In genomic region chr13:113861433-113862030, GRCh38 we compare ENCODE assay signal across 10 cellular contexts. TPM values are rescaled to one million over a fixed set of nuclear protein-coding genes. Genes with fewer than 3 reads are reported as not detected.
DNase-seq lines count a peak whose midpoint lies in the region; ATAC-seq and TF ChIP-seq lines count a peak whose summit lies in the region.
"Had no signal": no experiment of that assay in that cellular context is flagged by ENCODE, and none has a peak within 500 bp of the region (broad histone marks: within the 10 kb centered on the region; RNA-seq: fewer than 3 reads in every experiment).

No MANE protein-coding gene starts in this region.

- H3K9ac ChIP-seq in SK-N-SH = no peak overlapping the region

- no peak; the same call in 2 of the 3 replicates for ATAC-seq in SK-N-SH treated with all-trans-retinoic acid at 6 μM for 48 hours
- no peak for ATAC-seq in body of pancreas
- no peak for ATAC-seq in HG02938 (IDR thresholded peaks at IDR 0.05; ENCODE audit: unreplicated experiment)
- ATAC-seq: A549 had no signal

- TF ChIP-seq RAD21 in SK-N-SH (IDR thresholded peaks at IDR 0.05; ENCODE audit: low read length) = peak; percentile 3; the same call in 1 of the 2 replicates

- CTCF ChIA-PET in SK-N-SH (lab: Yijun Ruan, JAX) = interaction anchor here (0.7 to 3.2 kb wide), 4 partner anchors 22 to 137 kb away, joined by 3 to 15 read pairs (median 4); no protein-coding TSS in a partner anchor

- peaks cover 95% of the 10 kb centered on the region for H3K79me2 ChIP-seq in SK-N-SH (ENCODE audit: insufficient read depth)

- peak; percentile 91 for DNase-seq in SK-N-SH
- peak in 2 of 4 donors; percentile 2 to 11 for DNase-seq in body of pancreas
- DNase-seq in islet precursor cell = peak; percentile 52
- no peak for DNase-seq in activated gamma-delta T cell treated with Interleukin-2 at 50 U/mL for 16 hours
- DNase-seq in NCI-H2107 (lab: John Stamatoyannopoulos, UW) = no peak
- DNase-seq: NCI-H2227 treated with DMSO at 0.1 percent for 48 hours had no signal

- no peak for TF ChIP-seq CTCF in SK-N-SH (IDR thresholded peaks at IDR 0.05)
- TF ChIP-seq CTCF in body of pancreas (IDR thresholded peaks at IDR 0.05) = no peak

- H3K27me3 ChIP-seq in SK-N-SH (ENCODE audit: insufficient read depth) (no peaks in the 10 kb centered on the region), body of pancreas (no peaks in the 10 kb centered on the region), thymus (ENCODE audit: control insufficient read depth, insufficient read depth) (peaks cover 48% of the 10 kb centered on the region)

- TF ChIP-seq EP300 in SK-N-SH (IDR thresholded peaks at IDR 0.05; ENCODE audit: borderline replicate concordance in 1 of 2, low read depth in 1 of 2, low read length in 1 of 2) = peak in 1 of 2 experiments; percentile 60; a peak in 1 of 4 replicates

- H3F3A ChIP-seq in SK-N-SH (replicated peaks; ENCODE audit: insufficient read depth) = peaks cover 38% of the 10 kb centered on the region

- 73% methylated on average over 12 of the region's 12 CpGs for WGBS in SK-N-SH (ENCODE audit: low lambda C conversion rate)
- 55 to 69% methylated on average over 11 to 12 of the region's 12 CpGs for WGBS in body of pancreas, 2 donors
- 86% methylated on average over 12 of the region's 12 CpGs for WGBS in thymus

- H4K20me1 ChIP-seq in SK-N-SH (ENCODE audit: insufficient read depth) = peaks cover 45% of the 10 kb centered on the region

- H3K9me3 ChIP-seq in SK-N-SH (no peaks in the 10 kb centered on the region), body of pancreas (no peaks in the 10 kb centered on the region), thymus (ENCODE audit: control insufficient read depth) (peaks cover 1% of the 10 kb centered on the region)
- H3K9me3 ChIP-seq: A549 had no signal

- peak overlapping the region in 1 of 2 experiments; percentile 7; a peak in 1 of 4 replicates for H3K4me3 ChIP-seq in SK-N-SH (ENCODE audit: low read depth in 2 of 2, low read length in 1 of 2)
- no peak overlapping the region for H3K4me3 ChIP-seq in body of pancreas
- no peak overlapping the region for H3K4me3 ChIP-seq in thymus (ENCODE audit: low read length)
- H3K4me3 ChIP-seq: A549 had no signal

- no peak overlapping the region for H2AFZ ChIP-seq in SK-N-SH (ENCODE audit: low read depth)

- H3K27ac ChIP-seq in SK-N-SH (ENCODE audit: low read depth in 2 of 2, low read length in 1 of 2) = peak overlapping the region in 1 of 2 experiments; percentile 69; a peak in 2 of 4 replicates
- H3K27ac ChIP-seq in body of pancreas = peak overlapping the region in 3 of 4 donors; percentile 84 to 91 (median 88)
- peak overlapping the region; percentile 5 for H3K27ac ChIP-seq in thymus (ENCODE audit: low read depth)
- H3K27ac ChIP-seq: A549 had no signal

- POLR2A ChIA-PET in SK-N-SH (lab: Yijun Ruan, JAX) = interaction anchor here (0.6 kb wide), 1 partner anchor 243 kb away, joined by 3 read pairs; no protein-coding TSS in a partner anchor

- peak overlapping the region; percentile 93; the same call in 1 of the 2 replicates for H3K4me2 ChIP-seq in SK-N-SH
- H3K4me2 ChIP-seq: A549 had no signal

- peaks cover 0 to 7% of the 10 kb centered on the region in 2 experiments for H3K36me3 ChIP-seq in SK-N-SH (replicated peaks in 1 of 2; ENCODE audit: control insufficient read depth in 1 of 2, insufficient read depth in 2 of 2, low read length in 1 of 2)
- H3K36me3 ChIP-seq in body of pancreas (replicated peaks in 1 of 2; ENCODE audit: insufficient read depth in 1 of 2, low read depth in 2 of 2) = peaks cover 0 to 1% of the 10 kb centered on the region in 2 donors
- no peaks in the 10 kb centered on the region for H3K36me3 ChIP-seq in thymus (ENCODE audit: control insufficient read depth, insufficient read depth)

- no peak for TF ChIP-seq POLR2A in body of pancreas (IDR thresholded peaks at IDR 0.05)

- intact Hi-C loops in body of pancreas (cut with DNase I) = no loop called here

- H3K4me1 ChIP-seq in SK-N-SH (ENCODE audit: control insufficient read depth in 1 of 2, insufficient read depth in 2 of 2, low read depth in 1 of 2, low read length in 1 of 2) (peaks cover 2 to 33% of the 10 kb centered on the region in 2 experiments; a peak in 1 of 4 replicates), body of pancreas (peaks cover 54% of the 10 kb centered on the region), thymus (ENCODE audit: control insufficient read depth, insufficient read depth, low read length) (peaks cover 4% of the 10 kb centered on the region)

- no peaks in the 10 kb centered on the region for H3K9me2 ChIP-seq in SK-N-SH

TF ChIP-seq in SK-N-SH, 30 proteins besides CTCF, POLR2A, EP300 and RAD21:
- TF ChIP-seq FOXJ3 (CRISPR knock-in tag; IDR thresholded peaks at IDR 0.05) = peak; percentile 65; the same call in 1 of the 2 replicates
- peak; percentile 84 for TF ChIP-seq CHD2 (IDR thresholded peaks at IDR 0.05; ENCODE audit: low read length, partially characterized antibody)
- peak; percentile 64; the same call in 1 of the 2 replicates for TF ChIP-seq MXI1 (IDR thresholded peaks at IDR 0.05; ENCODE audit: low read depth, low read length)
- TF ChIP-seq RCOR1 (IDR thresholded peaks at IDR 0.05; ENCODE audit: low read length) = peak; percentile 87
- TF ChIP-seq NFIC (IDR thresholded peaks at IDR 0.05; ENCODE audit: borderline replicate concordance) = no peak
- no peak for TF ChIP-seq PBX3 (IDR thresholded peaks at IDR 0.05)
- peak; percentile 50 for TF ChIP-seq GATA2 (CRISPR knock-in tag; IDR thresholded peaks at IDR 0.05)

TF ChIP-seq in SK-N-SH treated with all-trans-retinoic acid at 6 μM for 48 hours, 23 proteins besides CTCF, POLR2A, EP300 and RAD21 (continues in another document):
- TF ChIP-seq, protein P1, sequence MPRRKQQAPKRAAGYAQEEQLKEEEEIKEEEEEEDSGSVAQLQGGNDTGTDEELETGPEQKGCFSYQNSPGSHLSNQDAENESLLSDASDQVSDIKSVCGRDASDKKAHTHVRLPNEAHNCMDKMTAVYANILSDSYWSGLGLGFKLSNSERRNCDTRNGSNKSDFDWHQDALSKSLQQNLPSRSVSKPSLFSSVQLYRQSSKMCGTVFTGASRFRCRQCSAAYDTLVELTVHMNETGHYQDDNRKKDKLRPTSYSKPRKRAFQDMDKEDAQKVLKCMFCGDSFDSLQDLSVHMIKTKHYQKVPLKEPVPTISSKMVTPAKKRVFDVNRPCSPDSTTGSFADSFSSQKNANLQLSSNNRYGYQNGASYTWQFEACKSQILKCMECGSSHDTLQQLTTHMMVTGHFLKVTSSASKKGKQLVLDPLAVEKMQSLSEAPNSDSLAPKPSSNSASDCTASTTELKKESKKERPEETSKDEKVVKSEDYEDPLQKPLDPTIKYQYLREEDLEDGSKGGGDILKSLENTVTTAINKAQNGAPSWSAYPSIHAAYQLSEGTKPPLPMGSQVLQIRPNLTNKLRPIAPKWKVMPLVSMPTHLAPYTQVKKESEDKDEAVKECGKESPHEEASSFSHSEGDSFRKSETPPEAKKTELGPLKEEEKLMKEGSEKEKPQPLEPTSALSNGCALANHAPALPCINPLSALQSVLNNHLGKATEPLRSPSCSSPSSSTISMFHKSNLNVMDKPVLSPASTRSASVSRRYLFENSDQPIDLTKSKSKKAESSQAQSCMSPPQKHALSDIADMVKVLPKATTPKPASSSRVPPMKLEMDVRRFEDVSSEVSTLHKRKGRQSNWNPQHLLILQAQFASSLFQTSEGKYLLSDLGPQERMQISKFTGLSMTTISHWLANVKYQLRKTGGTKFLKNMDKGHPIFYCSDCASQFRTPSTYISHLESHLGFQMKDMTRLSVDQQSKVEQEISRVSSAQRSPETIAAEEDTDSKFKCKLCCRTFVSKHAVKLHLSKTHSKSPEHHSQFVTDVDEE (CRISPR knock-in tag; IDR thresholded peaks at IDR 0.05) = no peak
- no peak for TF ChIP-seq ZC3H10 (CRISPR knock-in tag; IDR thresholded peaks at IDR 0.05)
- no peak for TF ChIP-seq ZNF70 (CRISPR knock-in tag; IDR thresholded peaks at IDR 0.05)
- TF ChIP-seq TOX (CRISPR knock-in tag; IDR thresholded peaks at IDR 0.05; ENCODE audit: borderline replicate concordance) = no peak
- TF ChIP-seq POU6F1 (CRISPR knock-in tag; IDR thresholded peaks at IDR 0.05; ENCODE audit: borderline replicate concordance, low read depth) = no peak
- no peak for TF ChIP-seq CSRNP3 (CRISPR knock-in tag; IDR thresholded peaks at IDR 0.05)
- no peak for TF ChIP-seq ZNF8 (CRISPR knock-in tag; IDR thresholded peaks at IDR 0.05)
- no peak for TF ChIP-seq BACH2 (CRISPR knock-in tag; IDR thresholded peaks at IDR 0.05; ENCODE audit: borderline replicate concordance)
- no peak for TF ChIP-seq RARB (CRISPR knock-in tag; IDR thresholded peaks at IDR 0.05)

RNA-seq across cellular contexts. Expression of gene GAS6, which starts 2.3 kb away (rescaled TPM):
- polyA plus RNA-seq in SK-N-SH (2012; rRNA removed) (380 and 406 TPM in 2 replicates), thymus (89.4 TPM)
- polyA plus RNA-seq in SK-N-SH (2012; cell fraction: cytosol; rRNA removed) = 236 and 359 TPM in 2 replicates
- polyA plus RNA-seq in SK-N-SH (2012; cell fraction: nucleus; rRNA removed) = 463 and 469 TPM in 2 replicates
- total RNA-seq in body of pancreas = 100 to 1,000 TPM in 1 of 2 donors, 10 to 100 TPM in 1; 83.0 to 145 TPM

Comparison
In these comparisons a context has a peak if more than half of its experiments do, and no peak if none do; other contexts are left out.
1. DNase-seq: peak in SK-N-SH (single experiment) and islet precursor cell (single experiment); none in activated gamma-delta T cell treated with Interleukin-2 at 50 U/mL for 16 hours (single experiment) and NCI-H2107 (single experiment).